ENCODE assay signal across 9 cellular contexts in the genomic region with DNA sequence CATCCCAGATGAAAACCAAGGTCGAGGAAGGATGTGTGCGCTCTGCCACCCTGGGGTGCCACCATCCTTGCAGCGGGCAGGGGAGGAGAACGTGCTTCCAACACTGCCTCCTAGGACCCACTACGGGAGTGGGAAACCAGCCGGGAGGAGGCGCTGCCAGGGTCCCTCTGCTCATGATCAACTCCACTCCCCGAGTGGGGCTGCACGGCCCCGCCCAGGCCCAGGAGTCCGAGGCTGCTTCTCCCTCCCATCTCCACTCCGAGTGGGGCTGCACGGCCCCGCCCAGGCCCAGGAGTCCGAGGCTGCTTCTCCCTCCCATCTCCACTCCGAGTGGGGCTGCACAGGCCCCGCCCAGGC. TPM values are rescaled to one million over a fixed set of nuclear protein-coding genes. Genes with fewer than 3 reads are reported as not detected.
"Had no signal": no experiment of that assay in that cellular context is flagged by ENCODE, and none has a peak within 500 bp of the region (broad histone marks: within the 10 kb centered on the region; RNA-seq: fewer than 3 reads in every experiment).

No MANE protein-coding gene starts in this region.

RNA-seq across cellular contexts. Expression of gene SLC6A3, which starts 30.3 kb away (rescaled TPM):
- total RNA-seq: dermis microvascular lymphatic vessel endothelial cell, left colon, left ventricle myocardium superior, mononuclear cell, natural killer cell, osteoblast, progenitor cell of endocrine pancreas, sciatic nerve, skeletal muscle tissue had no signal
